1 cellular context compared by ENCODE assay signal in genomic region chr3:172512363-172512762, GRCh38.
TF ChIP-seq lines count a peak whose summit lies in the region.

No MANE protein-coding gene starts in this region.

TF ChIP-seq in H1, 55 proteins besides CTCF, POLR2A, EP300 and RAD21 (continued from another document):
- TF ChIP-seq, protein P1, sequence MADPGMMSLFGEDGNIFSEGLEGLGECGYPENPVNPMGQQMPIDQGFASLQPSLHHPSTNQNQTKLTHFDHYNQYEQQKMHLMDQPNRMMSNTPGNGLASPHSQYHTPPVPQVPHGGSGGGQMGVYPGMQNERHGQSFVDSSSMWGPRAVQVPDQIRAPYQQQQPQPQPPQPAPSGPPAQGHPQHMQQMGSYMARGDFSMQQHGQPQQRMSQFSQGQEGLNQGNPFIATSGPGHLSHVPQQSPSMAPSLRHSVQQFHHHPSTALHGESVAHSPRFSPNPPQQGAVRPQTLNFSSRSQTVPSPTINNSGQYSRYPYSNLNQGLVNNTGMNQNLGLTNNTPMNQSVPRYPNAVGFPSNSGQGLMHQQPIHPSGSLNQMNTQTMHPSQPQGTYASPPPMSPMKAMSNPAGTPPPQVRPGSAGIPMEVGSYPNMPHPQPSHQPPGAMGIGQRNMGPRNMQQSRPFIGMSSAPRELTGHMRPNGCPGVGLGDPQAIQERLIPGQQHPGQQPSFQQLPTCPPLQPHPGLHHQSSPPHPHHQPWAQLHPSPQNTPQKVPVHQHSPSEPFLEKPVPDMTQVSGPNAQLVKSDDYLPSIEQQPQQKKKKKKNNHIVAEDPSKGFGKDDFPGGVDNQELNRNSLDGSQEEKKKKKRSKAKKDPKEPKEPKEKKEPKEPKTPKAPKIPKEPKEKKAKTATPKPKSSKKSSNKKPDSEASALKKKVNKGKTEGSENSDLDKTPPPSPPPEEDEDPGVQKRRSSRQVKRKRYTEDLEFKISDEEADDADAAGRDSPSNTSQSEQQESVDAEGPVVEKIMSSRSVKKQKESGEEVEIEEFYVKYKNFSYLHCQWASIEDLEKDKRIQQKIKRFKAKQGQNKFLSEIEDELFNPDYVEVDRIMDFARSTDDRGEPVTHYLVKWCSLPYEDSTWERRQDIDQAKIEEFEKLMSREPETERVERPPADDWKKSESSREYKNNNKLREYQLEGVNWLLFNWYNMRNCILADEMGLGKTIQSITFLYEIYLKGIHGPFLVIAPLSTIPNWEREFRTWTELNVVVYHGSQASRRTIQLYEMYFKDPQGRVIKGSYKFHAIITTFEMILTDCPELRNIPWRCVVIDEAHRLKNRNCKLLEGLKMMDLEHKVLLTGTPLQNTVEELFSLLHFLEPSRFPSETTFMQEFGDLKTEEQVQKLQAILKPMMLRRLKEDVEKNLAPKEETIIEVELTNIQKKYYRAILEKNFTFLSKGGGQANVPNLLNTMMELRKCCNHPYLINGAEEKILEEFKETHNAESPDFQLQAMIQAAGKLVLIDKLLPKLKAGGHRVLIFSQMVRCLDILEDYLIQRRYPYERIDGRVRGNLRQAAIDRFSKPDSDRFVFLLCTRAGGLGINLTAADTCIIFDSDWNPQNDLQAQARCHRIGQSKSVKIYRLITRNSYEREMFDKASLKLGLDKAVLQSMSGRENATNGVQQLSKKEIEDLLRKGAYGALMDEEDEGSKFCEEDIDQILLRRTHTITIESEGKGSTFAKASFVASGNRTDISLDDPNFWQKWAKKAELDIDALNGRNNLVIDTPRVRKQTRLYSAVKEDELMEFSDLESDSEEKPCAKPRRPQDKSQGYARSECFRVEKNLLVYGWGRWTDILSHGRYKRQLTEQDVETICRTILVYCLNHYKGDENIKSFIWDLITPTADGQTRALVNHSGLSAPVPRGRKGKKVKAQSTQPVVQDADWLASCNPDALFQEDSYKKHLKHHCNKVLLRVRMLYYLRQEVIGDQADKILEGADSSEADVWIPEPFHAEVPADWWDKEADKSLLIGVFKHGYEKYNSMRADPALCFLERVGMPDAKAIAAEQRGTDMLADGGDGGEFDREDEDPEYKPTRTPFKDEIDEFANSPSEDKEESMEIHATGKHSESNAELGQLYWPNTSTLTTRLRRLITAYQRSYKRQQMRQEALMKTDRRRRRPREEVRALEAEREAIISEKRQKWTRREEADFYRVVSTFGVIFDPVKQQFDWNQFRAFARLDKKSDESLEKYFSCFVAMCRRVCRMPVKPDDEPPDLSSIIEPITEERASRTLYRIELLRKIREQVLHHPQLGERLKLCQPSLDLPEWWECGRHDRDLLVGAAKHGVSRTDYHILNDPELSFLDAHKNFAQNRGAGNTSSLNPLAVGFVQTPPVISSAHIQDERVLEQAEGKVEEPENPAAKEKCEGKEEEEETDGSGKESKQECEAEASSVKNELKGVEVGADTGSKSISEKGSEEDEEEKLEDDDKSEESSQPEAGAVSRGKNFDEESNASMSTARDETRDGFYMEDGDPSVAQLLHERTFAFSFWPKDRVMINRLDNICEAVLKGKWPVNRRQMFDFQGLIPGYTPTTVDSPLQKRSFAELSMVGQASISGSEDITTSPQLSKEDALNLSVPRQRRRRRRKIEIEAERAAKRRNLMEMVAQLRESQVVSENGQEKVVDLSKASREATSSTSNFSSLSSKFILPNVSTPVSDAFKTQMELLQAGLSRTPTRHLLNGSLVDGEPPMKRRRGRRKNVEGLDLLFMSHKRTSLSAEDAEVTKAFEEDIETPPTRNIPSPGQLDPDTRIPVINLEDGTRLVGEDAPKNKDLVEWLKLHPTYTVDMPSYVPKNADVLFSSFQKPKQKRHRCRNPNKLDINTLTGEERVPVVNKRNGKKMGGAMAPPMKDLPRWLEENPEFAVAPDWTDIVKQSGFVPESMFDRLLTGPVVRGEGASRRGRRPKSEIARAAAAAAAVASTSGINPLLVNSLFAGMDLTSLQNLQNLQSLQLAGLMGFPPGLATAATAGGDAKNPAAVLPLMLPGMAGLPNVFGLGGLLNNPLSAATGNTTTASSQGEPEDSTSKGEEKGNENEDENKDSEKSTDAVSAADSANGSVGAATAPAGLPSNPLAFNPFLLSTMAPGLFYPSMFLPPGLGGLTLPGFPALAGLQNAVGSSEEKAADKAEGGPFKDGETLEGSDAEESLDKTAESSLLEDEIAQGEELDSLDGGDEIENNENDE (IDR thresholded peaks at IDR 0.05; ENCODE audit: insufficient replicate concordance, low read length), result no peak
- TF ChIP-seq SIX5 (IDR thresholded peaks at IDR 0.05; ENCODE audit: low read depth, low read length) (no peak), ZNF274 (IDR thresholded peaks at IDR 0.05; ENCODE audit: borderline replicate concordance, extremely low read depth, low read length) (no peak), GTF2F1 (IDR thresholded peaks at IDR 0.05; ENCODE audit: borderline replicate concordance, low read depth, low read length) (no peak), SP1 (IDR thresholded peaks at IDR 0.05; ENCODE audit: low read depth, low read length) (no peak), EGR1 (IDR thresholded peaks at IDR 0.05; ENCODE audit: borderline replicate concordance, low read depth, low read length) (no peak), POLR2AphosphoS5 (IDR thresholded peaks at IDR 0.05; ENCODE audit: low read depth, low read length) (no peak), NRF1 (IDR thresholded peaks at IDR 0.05; ENCODE audit: low read depth, low read length) (no peak), TAF1 (IDR thresholded peaks at IDR 0.05; ENCODE audit: low read depth, low read length) (no peak), TCF12 (IDR thresholded peaks at IDR 0.05; ENCODE audit: low read depth, low read length) (no peak), SIN3A (conservative IDR thresholded peaks at IDR 0.05 in 1 of 2, IDR thresholded peaks at IDR 0.05 in 1 of 2; ENCODE audit: low read depth in 1 of 2, low read length in 2 of 2) (no peak), BACH1 (IDR thresholded peaks at IDR 0.05; ENCODE audit: low read length) (no peak), ASH2L (IDR thresholded peaks at IDR 0.05; ENCODE audit: low read length) (no peak), JUN (IDR thresholded peaks at IDR 0.05; ENCODE audit: low read depth, low read length) (no peak), RXRA (IDR thresholded peaks at IDR 0.05; ENCODE audit: insufficient read depth, low read depth, low read length) (no peak), CTBP2 (IDR thresholded peaks at IDR 0.05; ENCODE audit: borderline replicate concordance, insufficient read depth, insufficient read length, low read length) (no peak), FOSL1 (IDR thresholded peaks at IDR 0.05; ENCODE audit: insufficient read depth, low read depth, low read length) (no peak)
- TF ChIP-seq, protein P2, sequence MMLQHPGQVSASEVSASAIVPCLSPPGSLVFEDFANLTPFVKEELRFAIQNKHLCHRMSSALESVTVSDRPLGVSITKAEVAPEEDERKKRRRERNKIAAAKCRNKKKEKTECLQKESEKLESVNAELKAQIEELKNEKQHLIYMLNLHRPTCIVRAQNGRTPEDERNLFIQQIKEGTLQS (IDR thresholded peaks at IDR 0.05; ENCODE audit: insufficient read depth, low read depth, low read length), result no peak
- TF ChIP-seq, protein P3, sequence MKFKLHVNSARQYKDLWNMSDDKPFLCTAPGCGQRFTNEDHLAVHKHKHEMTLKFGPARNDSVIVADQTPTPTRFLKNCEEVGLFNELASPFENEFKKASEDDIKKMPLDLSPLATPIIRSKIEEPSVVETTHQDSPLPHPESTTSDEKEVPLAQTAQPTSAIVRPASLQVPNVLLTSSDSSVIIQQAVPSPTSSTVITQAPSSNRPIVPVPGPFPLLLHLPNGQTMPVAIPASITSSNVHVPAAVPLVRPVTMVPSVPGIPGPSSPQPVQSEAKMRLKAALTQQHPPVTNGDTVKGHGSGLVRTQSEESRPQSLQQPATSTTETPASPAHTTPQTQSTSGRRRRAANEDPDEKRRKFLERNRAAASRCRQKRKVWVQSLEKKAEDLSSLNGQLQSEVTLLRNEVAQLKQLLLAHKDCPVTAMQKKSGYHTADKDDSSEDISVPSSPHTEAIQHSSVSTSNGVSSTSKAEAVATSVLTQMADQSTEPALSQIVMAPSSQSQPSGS (IDR thresholded peaks at IDR 0.05; ENCODE audit: low read length), result no peak
